13 cellular contexts compared by ENCODE assay signal in genomic region chr2:21676676-21677075, GRCh38.
"Had no signal": no experiment of that assay in that cellular context is flagged by ENCODE, and none has a peak within 500 bp of the region (broad histone marks: within the 10 kb centered on the region; RNA-seq: fewer than 3 reads in every experiment).

No MANE protein-coding gene starts in this region.

- H3K9me3 ChIP-seq: colonic mucosa, ovary, thyroid gland had no signal

- ATAC-seq: left colon; stimulated activated memory B cell treated with anti-CD40 and anti-IgM and Interleukin-4, amounts not matched to agents 10 μg/mL and 1 μg/mL and 100 μg/mL, for 72 hours had no signal

- H3K4me1 Mint-ChIP-seq: activated naive CD4-positive, alpha-beta T cell treated with anti-CD3 and anti-CD28 coated beads, Interleukin-2, amount 10 ng/mL, durations not matched to agents 7 days and 5 days; naive B cell; neural progenitor cell; stimulated activated memory B cell treated with anti-CD40 and anti-IgM and Interleukin-4, amounts not matched to agents 10 μg/mL and 1 μg/mL and 100 μg/mL, for 72 hours had no signal

- DNase-seq: activated CD4-positive, alpha-beta T cell treated with anti-CD3 and anti-CD28 coated beads, Interleukin-2, amount 50 U/mL, for 48 hours; activated naive CD4-positive, alpha-beta T cell treated with anti-CD3 and anti-CD28 coated beads, Interleukin-2, amount 10 ng/mL, durations not matched to agents 7 days and 5 days; caudate nucleus; colonic mucosa; head of caudate nucleus; left colon; naive B cell; ovary; thyroid gland; WERI-Rb-1 had no signal

- H3K36me3 ChIP-seq: colonic mucosa, neural progenitor cell, ovary, thyroid gland, WERI-Rb-1 had no signal

- H3K27ac ChIP-seq: colonic mucosa, neural progenitor cell, ovary, thyroid gland, WERI-Rb-1 had no signal

- H3K4me1 ChIP-seq: colonic mucosa, neural progenitor cell, thyroid gland had no signal

- H3K36me3 Mint-ChIP-seq: activated naive CD4-positive, alpha-beta T cell treated with anti-CD3 and anti-CD28 coated beads, Interleukin-2, amount 10 ng/mL, durations not matched to agents 7 days and 5 days; naive B cell; neural progenitor cell; stimulated activated memory B cell treated with anti-CD40 and anti-IgM and Interleukin-4, amounts not matched to agents 10 μg/mL and 1 μg/mL and 100 μg/mL, for 72 hours had no signal

- H3K4me3 Mint-ChIP-seq: activated naive CD4-positive, alpha-beta T cell treated with anti-CD3 and anti-CD28 coated beads, Interleukin-2, amount 10 ng/mL, durations not matched to agents 7 days and 5 days; naive B cell; neural progenitor cell; stimulated activated memory B cell treated with anti-CD40 and anti-IgM and Interleukin-4, amounts not matched to agents 10 μg/mL and 1 μg/mL and 100 μg/mL, for 72 hours; T-helper 1 cell treated with Interleukin-12 subunit alpha and Interleukin-12 subunit beta and Interleukin-4 antibody, amounts not matched to agents 30 μg/mL and 1 μg/mL, for 36 hours had no signal

- H3K9ac ChIP-seq: neural progenitor cell had no signal

- H3K27me3 Mint-ChIP-seq: activated naive CD4-positive, alpha-beta T cell treated with anti-CD3 and anti-CD28 coated beads, Interleukin-2, amount 10 ng/mL, durations not matched to agents 7 days and 5 days; naive B cell; stimulated activated memory B cell treated with anti-CD40 and anti-IgM and Interleukin-4, amounts not matched to agents 10 μg/mL and 1 μg/mL and 100 μg/mL, for 72 hours had no signal

- H2AFZ ChIP-seq: neural progenitor cell had no signal

- H3K27me3 ChIP-seq: colonic mucosa, neural progenitor cell, ovary, thyroid gland had no signal

- H3K27ac Mint-ChIP-seq: activated naive CD4-positive, alpha-beta T cell treated with anti-CD3 and anti-CD28 coated beads, Interleukin-2, amount 10 ng/mL, durations not matched to agents 7 days and 5 days; naive B cell; neural progenitor cell; stimulated activated memory B cell treated with anti-CD40 and anti-IgM and Interleukin-4, amounts not matched to agents 10 μg/mL and 1 μg/mL and 100 μg/mL, for 72 hours; T-helper 1 cell treated with Interleukin-12 subunit alpha and Interleukin-12 subunit beta and Interleukin-4 antibody, amounts not matched to agents 30 μg/mL and 1 μg/mL, for 36 hours had no signal

- H3K4me3 ChIP-seq: colonic mucosa, neural progenitor cell, ovary, thyroid gland had no signal

- H3K4me2 ChIP-seq: neural progenitor cell had no signal
